ENCODE assay signal across 8 cellular contexts in the genomic region with DNA sequence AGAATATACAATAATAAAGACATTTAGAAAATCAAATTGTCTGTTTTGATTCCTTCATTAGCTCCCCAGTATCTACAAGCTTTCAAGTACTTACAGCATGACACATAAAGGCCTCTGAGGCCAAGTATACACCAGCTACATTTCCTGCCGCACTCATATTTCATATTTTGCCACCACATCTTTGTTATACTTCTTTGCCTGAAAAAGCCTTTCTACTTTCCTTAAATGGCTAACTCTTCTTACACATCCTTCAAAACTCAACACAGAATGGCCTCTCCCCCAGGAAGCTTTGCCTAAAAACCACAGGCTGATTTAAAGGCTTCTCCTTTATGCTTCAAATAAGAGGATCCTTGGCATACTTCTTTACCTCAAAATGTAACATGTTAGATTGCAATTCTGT. TPM values are rescaled to one million over a fixed set of nuclear protein-coding genes. Genes with fewer than 3 reads are reported as not detected.
DNase-seq lines count a peak whose midpoint lies in the region; ATAC-seq and TF ChIP-seq lines count a peak whose summit lies in the region.

No MANE protein-coding gene starts in this region.

- ATAC-seq in activated CD8-positive, alpha-beta T cell treated with anti-CD3 and anti-CD28 coated beads, Interleukin-2, amount 10 ng/mL, durations not matched to agents 7 days and 5 days, result no peak
- ATAC-seq in lower lobe of right lung, result no peak
- no peak for ATAC-seq in GM21515 (IDR thresholded peaks at IDR 0.05; ENCODE audit: unreplicated experiment)

- H2AK5ac ChIP-seq in H9 (ENCODE audit: insufficient read length, low read length), result no peak overlapping the region

- H3K23ac ChIP-seq in H9 (ENCODE audit: insufficient read length, low read depth, low read length), result no peak overlapping the region

- peaks cover 17% of the 10 kb centered on the region for H3K36me3 ChIP-seq in CD4-positive, alpha-beta memory T cell (ENCODE audit: insufficient read depth, low read length)
- H3K36me3 ChIP-seq in lower lobe of right lung, result peaks cover 12% of the 10 kb centered on the region

- no peaks in the 10 kb centered on the region for H4K20me1 ChIP-seq in H9 (ENCODE audit: control insufficient read depth, insufficient read depth, insufficient read length)

- peak; percentile 57 to 67 (median 60) for DNase-seq in CD4-positive, alpha-beta memory T cell
- DNase-seq in HT-29 (ENCODE audit: low spot score) (peak; percentile 30), lower lobe of right lung (no peak), T-helper 9 cell (no peak), H9 (no peak), NCI-H2081 treated with DMSO at 0.1 percent for 48 hours (lab: John Stamatoyannopoulos, UW) (no peak)
- peak; percentile 54 for DNase-seq in activated CD8-positive, alpha-beta T cell treated with anti-CD3 and anti-CD28 coated beads, Interleukin-2, amount 10 ng/mL, durations not matched to agents 7 days and 5 days

- TF ChIP-seq CTCF in lower lobe of right lung (IDR thresholded peaks at IDR 0.05) (no peak), H9 (conservative IDR thresholded peaks at IDR 0.05) (no peak)

- H3T11ph ChIP-seq in H9 (ENCODE audit: low read length), result no peak overlapping the region

- H3K27ac Mint-ChIP-seq in CD4-positive, alpha-beta memory T cell, result peak overlapping the region; percentile 77 to 94 (median 93)
- peak overlapping the region; percentile 94 for H3K27ac Mint-ChIP-seq in activated CD8-positive, alpha-beta T cell treated with anti-CD3 and anti-CD28 coated beads, Interleukin-2, amount 10 ng/mL, durations not matched to agents 7 days and 5 days
- peak overlapping the region in 1 of 3 experiments; percentile 18; a peak in 1 of 7 replicates for H3K27ac Mint-ChIP-seq in H9

- H3K23me2 ChIP-seq in H9 (ENCODE audit: insufficient read length, low read depth, low read length, poor library complexity, severe bottlenecking), result peaks cover 9% of the 10 kb centered on the region

- H3K4me1 Mint-ChIP-seq in CD4-positive, alpha-beta memory T cell, result peaks cover 21 to 56% (median 35%) of the 10 kb centered on the region in 4 donors
- peaks cover 14% of the 10 kb centered on the region for H3K4me1 Mint-ChIP-seq in activated CD8-positive, alpha-beta T cell treated with anti-CD3 and anti-CD28 coated beads, Interleukin-2, amount 10 ng/mL, durations not matched to agents 7 days and 5 days (ENCODE audit: low read depth)
- peaks cover 39 to 46% of the 10 kb centered on the region in 2 experiments for H3K4me1 Mint-ChIP-seq in H9

- no peaks in the 10 kb centered on the region for H3K27me3 ChIP-seq in CD4-positive, alpha-beta memory T cell (ENCODE audit: insufficient read depth, low read length)
- H3K27me3 ChIP-seq in lower lobe of right lung (ENCODE audit: low read depth) (no peaks in the 10 kb centered on the region), H9 (ENCODE audit: insufficient read depth, low read length) (no peaks in the 10 kb centered on the region)

- H2BK12ac ChIP-seq in H9 (ENCODE audit: insufficient read length, low read depth, low read length), result no peak overlapping the region

- CTCF ChIA-PET in CD4-positive, alpha-beta memory T cell (lab: Charles Lee; ENCODE audit: partially characterized antibody), result interaction anchor here (0.8 to 11.8 kb wide), 19 partner anchors 9 to 110 kb away, joined by 3 to 93 read pairs (median 5); a partner anchor contains a TSS
- CTCF ChIA-PET in activated CD8-positive, alpha-beta T cell treated with anti-CD3 and anti-CD28 coated beads, Interleukin-2, amount 10 ng/mL, durations not matched to agents 7 days and 5 days (lab: Charles Lee), result interaction anchor here (0.6 to 3.3 kb wide), 14 partner anchors 9 to 112 kb away, joined by 3 to 19 read pairs (median 4); no protein-coding TSS in a partner anchor

- H3K4me3 Mint-ChIP-seq in CD4-positive, alpha-beta memory T cell, result peak overlapping the region; percentile 90 to 99 (median 96)
- H3K4me3 Mint-ChIP-seq in activated CD8-positive, alpha-beta T cell treated with anti-CD3 and anti-CD28 coated beads, Interleukin-2, amount 10 ng/mL, durations not matched to agents 7 days and 5 days, result peak overlapping the region; percentile 96
- H3K4me3 Mint-ChIP-seq in H9, result no peak overlapping the region

- H3K79me2 ChIP-seq in H9 (ENCODE audit: insufficient read depth, low read length), result peaks cover 1% of the 10 kb centered on the region; the same call in 1 of the 2 replicates

- H3K56ac ChIP-seq in H9 (ENCODE audit: insufficient read length, low read depth, low read length), result no peak overlapping the region

- peaks cover 45% of the 10 kb centered on the region for H3K4me1 ChIP-seq in CD4-positive, alpha-beta memory T cell (ENCODE audit: insufficient read depth, low read length)
- H3K4me1 ChIP-seq in lower lobe of right lung (peaks cover 40% of the 10 kb centered on the region), H9 (ENCODE audit: insufficient read depth, low read length) (peaks cover 5% of the 10 kb centered on the region; the same call in 1 of the 2 replicates)

- intact Hi-C loops in CD4-positive, alpha-beta memory T cell (cut with micrococcal nuclease), result loop anchor here (2.0 to 10.0 kb wide), 2 partner anchors 16 to 1028 kb away; no protein-coding TSS in a partner anchor
- intact Hi-C loops in lower lobe of right lung (cut with DNase I), result no loop called here

- H3K9me3 ChIP-seq in CD4-positive, alpha-beta memory T cell (ENCODE audit: control insufficient read depth in 1 of 2, low read length in 2 of 2), result no peaks in the 10 kb centered on the region
- H3K9me3 ChIP-seq in lower lobe of right lung, result no peaks in the 10 kb centered on the region
- H3K9me3 ChIP-seq in H9 (ENCODE audit: control insufficient read depth, low read depth, low read length), result no peaks in the 10 kb centered on the region

- no peak overlapping the region for H2BK120ac ChIP-seq in H9 (ENCODE audit: low read depth, low read length, poor library complexity, severe bottlenecking)

- peak overlapping the region; percentile 77 to 86 for H3K4me3 ChIP-seq in CD4-positive, alpha-beta memory T cell (ENCODE audit: low read length in 2 of 2)
- H3K4me3 ChIP-seq in lower lobe of right lung, result peak overlapping the region; percentile 97

- peaks cover 63 to 67% of the 10 kb centered on the region in 2 donors for H3K36me3 Mint-ChIP-seq in CD4-positive, alpha-beta memory T cell
- H3K36me3 Mint-ChIP-seq in activated CD8-positive, alpha-beta T cell treated with anti-CD3 and anti-CD28 coated beads, Interleukin-2, amount 10 ng/mL, durations not matched to agents 7 days and 5 days (ENCODE audit: low read depth), result peaks cover 87% of the 10 kb centered on the region
- peaks cover 4 to 15% (median 9%) of the 10 kb centered on the region in 3 experiments; a peak in 4 of 7 replicates for H3K36me3 Mint-ChIP-seq in H9 (ENCODE audit: insufficient read depth in 1 of 3, low read depth in 3 of 3)

- H2BK5ac ChIP-seq in H9 (ENCODE audit: insufficient read length, low read length), result no peak overlapping the region

- H4K8ac ChIP-seq in H9 (replicated peaks; ENCODE audit: insufficient read length, low read depth, low read length), result no peak overlapping the region

- H2BK15ac ChIP-seq in H9 (ENCODE audit: low read depth, low read length), result no peak overlapping the region

- H3K4me2 ChIP-seq in H9 (ENCODE audit: insufficient read depth, insufficient read length, low read length), result no peak overlapping the region

- H3K27ac ChIP-seq in CD4-positive, alpha-beta memory T cell (ENCODE audit: low read depth, low read length), result peak overlapping the region; percentile 92
- H3K27ac ChIP-seq in lower lobe of right lung (peak overlapping the region; percentile 37), H9 (ENCODE audit: insufficient read length, low read depth, low read length) (no peak overlapping the region)

- POLR2A ChIA-PET in CD4-positive, alpha-beta memory T cell (lab: Charles Lee; ENCODE audit: partially characterized antibody), result interaction anchor here (0.7 to 12.1 kb wide), 32 partner anchors 9 to 631 kb away, joined by 3 to 194 read pairs (median 8); a partner anchor contains a TSS
- POLR2A ChIA-PET in activated CD8-positive, alpha-beta T cell treated with anti-CD3 and anti-CD28 coated beads, Interleukin-2, amount 10 ng/mL, durations not matched to agents 7 days and 5 days (lab: Charles Lee), result interaction anchor here (0.7 to 12.0 kb wide), 19 partner anchors 7 to 633 kb away, joined by 3 to 348 read pairs (median 8); a partner anchor contains a TSS

- peaks cover 0 to 2% (median 0%) of the 10 kb centered on the region in 8 donors for H3K9me3 Mint-ChIP-seq in CD4-positive, alpha-beta memory T cell
- no peaks in the 10 kb centered on the region for H3K9me3 Mint-ChIP-seq in activated CD8-positive, alpha-beta T cell treated with anti-CD3 and anti-CD28 coated beads, Interleukin-2, amount 10 ng/mL, durations not matched to agents 7 days and 5 days (ENCODE audit: insufficient read depth)
- H3K9me3 Mint-ChIP-seq in H9, result no peaks in the 10 kb centered on the region

- H3K18ac ChIP-seq in H9 (ENCODE audit: insufficient read length, low read depth, low read length), result no peak overlapping the region

- H3K4ac ChIP-seq in H9 (ENCODE audit: low read depth, low read length), result no peak overlapping the region

- WGBS in H9 (ENCODE audit: extremely low coverage, insufficient read length, low lambda C conversion rate), result no CpG with 5 or more reads among the region's 1 CpG

- no peak overlapping the region for H2BK20ac ChIP-seq in H9 (ENCODE audit: low read depth, low read length, poor library complexity, severe bottlenecking)

- no peak overlapping the region for H4K5ac ChIP-seq in H9 (ENCODE audit: insufficient read length, low read depth, low read length)

- H3K9ac ChIP-seq in H9 (ENCODE audit: extremely low read depth, insufficient read length, low read length), result no peak overlapping the region

- H3K14ac ChIP-seq in H9 (ENCODE audit: insufficient read depth, low read length), result no peak overlapping the region

- H3K79me1 ChIP-seq in H9 (ENCODE audit: insufficient read depth, low read depth, low read length, poor library complexity, severe bottlenecking), result no peaks in the 10 kb centered on the region

- no peak overlapping the region for H2AFZ ChIP-seq in H9 (ENCODE audit: low read length)

- no peak overlapping the region for H4K91ac ChIP-seq in H9 (ENCODE audit: insufficient read length, low read depth, low read length)

- H3K27me3 Mint-ChIP-seq in CD4-positive, alpha-beta memory T cell, result no peaks in the 10 kb centered on the region
- H3K27me3 Mint-ChIP-seq in activated CD8-positive, alpha-beta T cell treated with anti-CD3 and anti-CD28 coated beads, Interleukin-2, amount 10 ng/mL, durations not matched to agents 7 days and 5 days (ENCODE audit: low read depth), result no peaks in the 10 kb centered on the region
- H3K27me3 Mint-ChIP-seq in H9 (ENCODE audit: low read depth), result peaks cover 5% of the 10 kb centered on the region

RNA-seq across cellular contexts. Expression of a gene that starts 4.5 kb away (rescaled TPM):
- 100 to 1,000 TPM; 234 to 243 TPM for total RNA-seq in CD4-positive, alpha-beta memory T cell
- 10 to 100 TPM; 79.7 to 93.1 TPM for polyA plus RNA-seq in CD4-positive, alpha-beta memory T cell
- total RNA-seq in HT-29 (2014; rRNA removed; shearing (Covaris generic)), result 17.4 and 19.0 TPM in 2 replicates
- total RNA-seq in activated CD8-positive, alpha-beta T cell treated with anti-CD3 and anti-CD28 coated beads, Interleukin-2, amount 10 ng/mL, durations not matched to agents 7 days and 5 days, result 100 to 1,000 TPM; 453 to 469 TPM
- total RNA-seq in lower lobe of right lung (54.0 TPM), H9 (2021) (6.1 and 6.3 TPM in 2 replicates)

Comparison
In these comparisons a context has a peak if more than half of its experiments do, and no peak if none do; other contexts are left out.
1. DNase-seq: peak in CD4-positive, alpha-beta memory T cell (5 of 5), HT-29 (single experiment) and activated CD8-positive, alpha-beta T cell treated with anti-CD3 and anti-CD28 coated beads, Interleukin-2, amount 10 ng/mL, durations not matched to agents 7 days and 5 days (single experiment); none in lower lobe of right lung (single experiment), T-helper 9 cell (single experiment), H9 (single experiment) and NCI-H2081 treated with DMSO at 0.1 percent for 48 hours (single experiment).
2. H3K4me3 Mint-ChIP-seq: peak in CD4-positive, alpha-beta memory T cell (8 of 8) and activated CD8-positive, alpha-beta T cell treated with anti-CD3 and anti-CD28 coated beads, Interleukin-2, amount 10 ng/mL, durations not matched to agents 7 days and 5 days (single experiment); none in H9 (0 of 2).